Comparison of ENCODE assay signal across 1 cellular context in the genomic region with DNA sequence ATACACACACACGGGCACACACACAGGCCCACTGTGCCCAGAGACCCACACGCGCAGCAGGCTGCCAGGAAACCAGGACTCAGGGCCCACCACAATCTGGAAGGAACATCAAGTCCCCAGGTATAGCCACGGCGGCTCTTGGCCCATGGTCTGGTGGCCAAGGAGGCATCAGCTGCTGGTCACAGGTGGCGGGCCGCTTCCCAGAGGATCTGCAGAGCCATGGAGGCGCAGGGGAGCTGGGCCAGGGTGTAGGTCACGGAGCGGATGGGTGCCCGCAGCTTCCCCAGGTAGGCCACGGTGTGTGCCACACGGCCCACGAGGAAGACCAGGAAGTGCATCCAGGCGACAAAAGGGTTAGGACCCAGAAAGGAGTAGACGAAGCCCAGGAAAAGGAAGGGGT.
TF ChIP-seq lines count a peak whose summit lies in the region.

No MANE protein-coding gene starts in this region.

TF ChIP-seq in K562, 482 proteins besides CTCF, POLR2A, EP300 and RAD21 (continued from another document):
- TF ChIP-seq, protein P1, sequence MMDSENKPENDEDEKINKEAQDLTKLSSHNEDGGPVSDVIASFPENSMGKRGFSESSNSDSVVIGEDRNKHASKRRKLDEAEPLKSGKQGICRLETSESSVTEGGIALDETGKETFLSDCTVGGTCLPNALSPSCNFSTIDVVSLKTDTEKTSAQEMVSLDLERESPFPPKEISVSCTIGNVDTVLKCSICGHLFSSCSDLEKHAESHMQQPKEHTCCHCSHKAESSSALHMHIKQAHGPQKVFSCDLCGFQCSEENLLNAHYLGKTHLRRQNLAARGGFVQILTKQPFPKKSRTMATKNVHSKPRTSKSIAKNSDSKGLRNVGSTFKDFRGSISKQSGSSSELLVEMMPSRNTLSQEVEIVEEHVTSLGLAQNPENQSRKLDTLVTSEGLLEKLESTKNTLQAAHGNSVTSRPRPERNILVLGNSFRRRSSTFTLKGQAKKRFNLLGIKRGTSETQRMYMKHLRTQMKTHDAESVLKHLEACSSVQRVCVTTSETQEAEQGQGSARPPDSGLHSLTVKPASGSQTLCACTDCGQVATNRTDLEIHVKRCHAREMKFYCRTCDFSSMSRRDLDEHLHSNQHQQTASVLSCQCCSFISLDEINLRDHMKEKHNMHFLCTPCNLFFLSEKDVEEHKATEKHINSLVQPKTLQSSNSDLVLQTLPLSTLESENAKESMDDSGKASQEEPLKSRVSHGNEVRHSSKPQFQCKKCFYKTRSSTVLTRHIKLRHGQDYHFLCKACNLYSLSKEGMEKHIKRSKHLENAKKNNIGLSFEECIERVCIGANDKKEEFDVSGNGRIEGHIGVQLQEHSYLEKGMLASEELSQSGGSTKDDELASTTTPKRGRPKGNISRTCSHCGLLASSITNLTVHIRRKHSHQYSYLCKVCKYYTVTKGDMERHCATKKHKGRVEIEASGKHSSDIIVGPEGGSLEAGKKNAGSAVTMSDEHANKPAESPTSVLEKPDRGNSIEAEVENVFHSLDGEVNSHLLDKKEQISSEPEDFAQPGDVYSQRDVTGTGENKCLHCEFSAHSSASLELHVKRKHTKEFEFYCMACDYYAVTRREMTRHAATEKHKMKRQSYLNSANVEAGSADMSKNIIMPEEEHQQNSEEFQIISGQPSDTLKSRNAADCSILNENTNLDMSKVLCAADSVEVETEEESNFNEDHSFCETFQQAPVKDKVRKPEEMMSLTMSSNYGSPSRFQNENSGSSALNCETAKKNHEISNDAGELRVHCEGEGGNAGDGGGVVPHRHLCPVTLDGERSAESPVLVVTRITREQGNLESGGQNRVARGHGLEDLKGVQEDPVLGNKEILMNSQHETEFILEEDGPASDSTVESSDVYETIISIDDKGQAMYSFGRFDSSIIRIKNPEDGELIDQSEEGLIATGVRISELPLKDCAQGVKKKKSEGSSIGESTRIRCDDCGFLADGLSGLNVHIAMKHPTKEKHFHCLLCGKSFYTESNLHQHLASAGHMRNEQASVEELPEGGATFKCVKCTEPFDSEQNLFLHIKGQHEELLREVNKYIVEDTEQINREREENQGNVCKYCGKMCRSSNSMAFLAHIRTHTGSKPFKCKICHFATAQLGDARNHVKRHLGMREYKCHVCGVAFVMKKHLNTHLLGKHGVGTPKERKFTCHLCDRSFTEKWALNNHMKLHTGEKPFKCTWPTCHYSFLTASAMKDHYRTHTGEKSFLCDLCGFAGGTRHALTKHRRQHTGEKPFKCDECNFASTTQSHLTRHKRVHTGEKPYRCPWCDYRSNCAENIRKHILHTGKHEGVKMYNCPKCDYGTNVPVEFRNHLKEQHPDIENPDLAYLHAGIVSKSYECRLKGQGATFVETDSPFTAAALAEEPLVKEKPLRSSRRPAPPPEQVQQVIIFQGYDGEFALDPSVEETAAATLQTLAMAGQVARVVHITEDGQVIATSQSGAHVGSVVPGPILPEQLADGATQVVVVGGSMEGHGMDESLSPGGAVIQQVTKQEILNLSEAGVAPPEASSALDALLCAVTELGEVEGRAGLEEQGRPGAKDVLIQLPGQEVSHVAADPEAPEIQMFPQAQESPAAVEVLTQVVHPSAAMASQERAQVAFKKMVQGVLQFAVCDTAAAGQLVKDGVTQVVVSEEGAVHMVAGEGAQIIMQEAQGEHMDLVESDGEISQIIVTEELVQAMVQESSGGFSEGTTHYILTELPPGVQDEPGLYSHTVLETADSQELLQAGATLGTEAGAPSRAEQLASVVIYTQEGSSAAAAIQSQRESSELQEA (IDR thresholded peaks at IDR 0.05; ENCODE audit: low read depth) = no peak
- TF ChIP-seq, protein P2, sequence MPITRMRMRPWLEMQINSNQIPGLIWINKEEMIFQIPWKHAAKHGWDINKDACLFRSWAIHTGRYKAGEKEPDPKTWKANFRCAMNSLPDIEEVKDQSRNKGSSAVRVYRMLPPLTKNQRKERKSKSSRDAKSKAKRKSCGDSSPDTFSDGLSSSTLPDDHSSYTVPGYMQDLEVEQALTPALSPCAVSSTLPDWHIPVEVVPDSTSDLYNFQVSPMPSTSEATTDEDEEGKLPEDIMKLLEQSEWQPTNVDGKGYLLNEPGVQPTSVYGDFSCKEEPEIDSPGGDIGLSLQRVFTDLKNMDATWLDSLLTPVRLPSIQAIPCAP (CRISPR knock-in tag; IDR thresholded peaks at IDR 0.05; ENCODE audit: borderline replicate concordance) = no peak
- no peak for TF ChIP-seq ATF7 (IDR thresholded peaks at IDR 0.05)
- TF ChIP-seq, protein P3, sequence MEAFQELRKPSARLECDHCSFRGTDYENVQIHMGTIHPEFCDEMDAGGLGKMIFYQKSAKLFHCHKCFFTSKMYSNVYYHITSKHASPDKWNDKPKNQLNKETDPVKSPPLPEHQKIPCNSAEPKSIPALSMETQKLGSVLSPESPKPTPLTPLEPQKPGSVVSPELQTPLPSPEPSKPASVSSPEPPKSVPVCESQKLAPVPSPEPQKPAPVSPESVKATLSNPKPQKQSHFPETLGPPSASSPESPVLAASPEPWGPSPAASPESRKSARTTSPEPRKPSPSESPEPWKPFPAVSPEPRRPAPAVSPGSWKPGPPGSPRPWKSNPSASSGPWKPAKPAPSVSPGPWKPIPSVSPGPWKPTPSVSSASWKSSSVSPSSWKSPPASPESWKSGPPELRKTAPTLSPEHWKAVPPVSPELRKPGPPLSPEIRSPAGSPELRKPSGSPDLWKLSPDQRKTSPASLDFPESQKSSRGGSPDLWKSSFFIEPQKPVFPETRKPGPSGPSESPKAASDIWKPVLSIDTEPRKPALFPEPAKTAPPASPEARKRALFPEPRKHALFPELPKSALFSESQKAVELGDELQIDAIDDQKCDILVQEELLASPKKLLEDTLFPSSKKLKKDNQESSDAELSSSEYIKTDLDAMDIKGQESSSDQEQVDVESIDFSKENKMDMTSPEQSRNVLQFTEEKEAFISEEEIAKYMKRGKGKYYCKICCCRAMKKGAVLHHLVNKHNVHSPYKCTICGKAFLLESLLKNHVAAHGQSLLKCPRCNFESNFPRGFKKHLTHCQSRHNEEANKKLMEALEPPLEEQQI (IDR thresholded peaks at IDR 0.05) = no peak
- TF ChIP-seq RBFOX2 (IDR thresholded peaks at IDR 0.05; ENCODE audit: low read depth, low read length) = peak; percentile 64
